Comparison of ENCODE assay signal across 1 cellular context in genomic region chr9:133149130-133150015, GRCh38.
A peak's percentile ranks its signal among the peaks of the same experiment; 100 is the strongest.
TF ChIP-seq lines count a peak whose summit lies in the region.

No MANE protein-coding gene starts in this region.

TF ChIP-seq in IMR-90, 13 proteins besides CTCF, POLR2A, EP300 and RAD21:
- TF ChIP-seq BHLHE40 (IDR thresholded peaks at IDR 0.05; ENCODE audit: low read depth, low read length) (peak; percentile 92), RCOR1 (IDR thresholded peaks at IDR 0.05; ENCODE audit: insufficient replicate concordance, low read length) (no peak), CHD1 (IDR thresholded peaks at IDR 0.05; ENCODE audit: low read depth, low read length) (no peak), SMC3 (IDR thresholded peaks at IDR 0.05; ENCODE audit: low read depth, low read length) (peak; percentile 20; the same call in 1 of the 2 replicates), USF2 (IDR thresholded peaks at IDR 0.05; ENCODE audit: low read depth, low read length) (peak; percentile 80), MAZ (IDR thresholded peaks at IDR 0.05; ENCODE audit: borderline replicate concordance, low read depth, low read length) (peak; percentile 88), RFX5 (IDR thresholded peaks at IDR 0.05; ENCODE audit: low read depth, low read length) (no peak), NFE2L2 (IDR thresholded peaks at IDR 0.05; ENCODE audit: low read depth, low read length) (no peak; the same call in 1 of the 2 replicates), MAFK (IDR thresholded peaks at IDR 0.05; ENCODE audit: low read depth, low read length) (no peak), FOS (IDR thresholded peaks at IDR 0.05; ENCODE audit: low read depth, low read length) (no peak), CEBPB (IDR thresholded peaks at IDR 0.05; ENCODE audit: low read depth, low read length) (no peak), ELK1 (IDR thresholded peaks at IDR 0.05; ENCODE audit: borderline replicate concordance, low read depth, low read length) (no peak), MXI1 (IDR thresholded peaks at IDR 0.05; ENCODE audit: borderline replicate concordance, low read depth, low read length) (peak; percentile 98)
